ENCODE assay signal across 18 cellular contexts in genomic region chr11:128929991-128930390, GRCh38. TPM values are rescaled to one million over a fixed set of nuclear protein-coding genes. Genes with fewer than 3 reads are reported as not detected.
A peak's percentile ranks its signal among the peaks of the same experiment; 100 is the strongest.
DNase-seq lines count a peak whose midpoint lies in the region; ATAC-seq, FAIRE-seq and TF ChIP-seq lines count a peak whose summit lies in the region.
"Had no signal": no experiment of that assay in that cellular context is flagged by ENCODE, and none has a peak within 500 bp of the region (broad histone marks: within the 10 kb centered on the region; RNA-seq: fewer than 3 reads in every experiment).

No MANE protein-coding gene starts in this region.

- H4K20me1 ChIP-seq in BLaER1 treated with 17β-estradiol and CSF1 and Interleukin-3, amounts not matched to agents 10 nM and 100 nM: peaks cover 0 to 10% (median 0%) of the 10 kb centered on the region in 11 experiments; a peak in 2 of 22 replicates

- TF ChIP-seq POLR2A in body of pancreas (IDR thresholded peaks at IDR 0.05): no peak

- H3K9ac ChIP-seq in BLaER1 treated with 17β-estradiol and CSF1 and Interleukin-3, amounts not matched to agents 10 nM and 100 nM: no peak overlapping the region

- 69 to 84% methylated on average over 11 to 12 of the region's 12 CpGs for WGBS in body of pancreas, 2 donors

- H3K27me3 ChIP-seq in BLaER1 treated with 17β-estradiol and CSF1 and Interleukin-3, amounts not matched to agents 10 nM and 100 nM: no peaks in the 10 kb centered on the region
- no peaks in the 10 kb centered on the region for H3K27me3 ChIP-seq in body of pancreas
- H3K27me3 ChIP-seq: SJSA1 had no signal

- peaks cover 12% of the 10 kb centered on the region for H3K27me3 Mint-ChIP-seq in nephron (ENCODE audit: low read depth)
- H3K27me3 Mint-ChIP-seq: activated CD4-positive, alpha-beta memory T cell treated with anti-CD3 and anti-CD28 coated beads, Interleukin-2, amount 10 ng/mL, durations not matched to agents 7 days and 5 days had no signal

- no peak for ATAC-seq in HG03378 (IDR thresholded peaks at IDR 0.05; ENCODE audit: unreplicated experiment)
- no peak for ATAC-seq in body of pancreas

- no peaks in the 10 kb centered on the region for H3K9me3 Mint-ChIP-seq in nephron
- H3K9me3 Mint-ChIP-seq: activated CD4-positive, alpha-beta memory T cell treated with anti-CD3 and anti-CD28 coated beads, Interleukin-2, amount 10 ng/mL, durations not matched to agents 7 days and 5 days; activated T-helper 2 cell treated with anti-CD3 and anti-CD28 coated beads, Interferon-gamma antibody, Interleukin-2, Interleukin-4, amounts not matched to agents 10 μg/mL and 5 μg/mL and 100 μg/mL, durations not matched to agents 14 hours and 24 hours and 36 hours; immature natural killer cell had no signal

- intact Hi-C loops in body of pancreas (cut with DNase I): no loop called here

- H3K27ac Mint-ChIP-seq in nephron: peak overlapping the region; percentile 5 to 75 (median 45)
- H3K27ac Mint-ChIP-seq: activated CD4-positive, alpha-beta memory T cell treated with anti-CD3 and anti-CD28 coated beads, Interleukin-2, amount 10 ng/mL, durations not matched to agents 7 days and 5 days; activated T-helper 2 cell treated with anti-CD3 and anti-CD28 coated beads, Interferon-gamma antibody, Interleukin-2, Interleukin-4, amounts not matched to agents 10 μg/mL and 5 μg/mL and 100 μg/mL, durations not matched to agents 14 hours and 24 hours and 36 hours; immature natural killer cell had no signal

- H3K4me3 Mint-ChIP-seq in nephron: no peak overlapping the region
- H3K4me3 Mint-ChIP-seq: activated CD4-positive, alpha-beta memory T cell treated with anti-CD3 and anti-CD28 coated beads, Interleukin-2, amount 10 ng/mL, durations not matched to agents 7 days and 5 days; immature natural killer cell had no signal

- H3K4me1 ChIP-seq in BLaER1 treated with 17β-estradiol and CSF1 and Interleukin-3, amounts not matched to agents 10 nM and 100 nM: peaks cover 37 to 64% (median 49%) of the 10 kb centered on the region in 10 experiments
- H3K4me1 ChIP-seq in body of pancreas: peaks cover under 1% of the 10 kb centered on the region
- H3K4me1 ChIP-seq: SJSA1 had no signal

- H3K4me3 ChIP-seq in BLaER1 treated with 17β-estradiol and CSF1 and Interleukin-3, amounts not matched to agents 10 nM and 100 nM: no peak overlapping the region
- no peak overlapping the region for H3K4me3 ChIP-seq in cardiac fibroblast (replicated peaks in 1 of 2; ENCODE audit: low read depth in 2 of 2, low read length in 2 of 2)
- no peak overlapping the region for H3K4me3 ChIP-seq in body of pancreas
- H3K4me3 ChIP-seq: SJSA1 had no signal

- DNase-seq in HTR-8/SVneo (ENCODE audit: insufficient read length, low spot score): peak; percentile 15
- peak; percentile 20 to 43 for DNase-seq in cardiac fibroblast (ENCODE audit: low read depth in 2 of 2)
- DNase-seq in body of pancreas: no peak
- no peak for DNase-seq in activated effector memory CD4-positive, alpha-beta T cell treated with anti-CD3 and anti-CD28 coated beads, Interleukin-2, amount 50 U/mL, for 16 hours
- DNase-seq in SW 1271 (lab: John Stamatoyannopoulos, UW): no peak
- DNase-seq: activated CD4-positive, alpha-beta memory T cell treated with anti-CD3 and anti-CD28 coated beads, Interleukin-2, amount 10 ng/mL, durations not matched to agents 7 days and 5 days; DMS79; immature natural killer cell; midbrain; NCI-H2107 had no signal

- no peaks in the 10 kb centered on the region for H3K36me3 ChIP-seq in BLaER1 treated with 17β-estradiol and CSF1 and Interleukin-3, amounts not matched to agents 10 nM and 100 nM
- H3K36me3 ChIP-seq in body of pancreas (replicated peaks in 1 of 2; ENCODE audit: insufficient read depth in 1 of 2, low read depth in 2 of 2): no peaks in the 10 kb centered on the region
- H3K36me3 ChIP-seq: SJSA1 had no signal

- FAIRE-seq in HTR-8/SVneo (lab: Jason Lieb, UNC): no peak
- FAIRE-seq: frontal cortex had no signal

- no peaks in the 10 kb centered on the region for H3K36me3 Mint-ChIP-seq in nephron (ENCODE audit: low read depth)

- peaks cover 72% of the 10 kb centered on the region for H3K4me1 Mint-ChIP-seq in nephron

- H3K9me3 ChIP-seq in BLaER1 treated with 17β-estradiol and CSF1 and Interleukin-3, amounts not matched to agents 10 nM and 100 nM (replicated peaks in 1 of 11): no peaks in the 10 kb centered on the region
- no peaks in the 10 kb centered on the region for H3K9me3 ChIP-seq in body of pancreas
- H3K9me3 ChIP-seq: SJSA1 had no signal

- peak overlapping the region in 1 of 11 experiments; percentile 3; a peak in 1 of 22 replicates for H3K27ac ChIP-seq in BLaER1 treated with 17β-estradiol and CSF1 and Interleukin-3, amounts not matched to agents 10 nM and 100 nM
- H3K27ac ChIP-seq in body of pancreas: no peak overlapping the region
- H3K27ac ChIP-seq: SJSA1 had no signal

- TF ChIP-seq CTCF in cardiac fibroblast (IDR thresholded peaks at IDR 0.05; ENCODE audit: low read depth, low read length) (no peak), nephron (IDR thresholded peaks at IDR 0.05; ENCODE audit: unreplicated experiment in 3 of 3) (no peak), body of pancreas (IDR thresholded peaks at IDR 0.05) (no peak)

- peak overlapping the region in 8 of 11 experiments; percentile 26 to 80 (median 66); a peak in 12 of 22 replicates for H3K4me2 ChIP-seq in BLaER1 treated with 17β-estradiol and CSF1 and Interleukin-3, amounts not matched to agents 10 nM and 100 nM

RNA-seq across cellular contexts. Expression of gene TP53AIP1, which starts 12.7 kb away (rescaled TPM):
- total RNA-seq in body of pancreas: not detected
- total RNA-seq: activated CD4-positive, alpha-beta memory T cell treated with anti-CD3 and anti-CD28 coated beads, Interleukin-2, amount 10 ng/mL, durations not matched to agents 7 days and 5 days; activated T-helper 2 cell treated with anti-CD3 and anti-CD28 coated beads, Interferon-gamma antibody, Interleukin-2, Interleukin-4, amounts not matched to agents 10 μg/mL and 5 μg/mL and 100 μg/mL, durations not matched to agents 14 hours and 24 hours and 36 hours; posterior vena cava; SJSA1; subcutaneous adipose tissue had no signal

RNA-seq across cellular contexts. Expression of gene KCNJ5, which starts 38.8 kb away (rescaled TPM):
- 10 to 100 TPM in 1 of 2 donors, 1 to 10 TPM in 1; 6.3 to 13.7 TPM for total RNA-seq in body of pancreas
- total RNA-seq: activated CD4-positive, alpha-beta memory T cell treated with anti-CD3 and anti-CD28 coated beads, Interleukin-2, amount 10 ng/mL, durations not matched to agents 7 days and 5 days; activated T-helper 2 cell treated with anti-CD3 and anti-CD28 coated beads, Interferon-gamma antibody, Interleukin-2, Interleukin-4, amounts not matched to agents 10 μg/mL and 5 μg/mL and 100 μg/mL, durations not matched to agents 14 hours and 24 hours and 36 hours; SJSA1 had no signal

Comparison
In these comparisons a context has a peak if more than half of its experiments do, and no peak if none do; other contexts are left out.
1. DNase-seq: peak in HTR-8/SVneo (single experiment) and cardiac fibroblast (2 of 2); none in body of pancreas (0 of 4), activated effector memory CD4-positive, alpha-beta T cell treated with anti-CD3 and anti-CD28 coated beads, Interleukin-2, amount 50 U/mL, for 16 hours (single experiment) and SW 1271 (0 of 2).